ENCODE assay signal across 1 cellular context in genomic region chr10:91409869-91410637, GRCh38.
TF ChIP-seq lines count a peak whose summit lies in the region.

A gene with protein sequence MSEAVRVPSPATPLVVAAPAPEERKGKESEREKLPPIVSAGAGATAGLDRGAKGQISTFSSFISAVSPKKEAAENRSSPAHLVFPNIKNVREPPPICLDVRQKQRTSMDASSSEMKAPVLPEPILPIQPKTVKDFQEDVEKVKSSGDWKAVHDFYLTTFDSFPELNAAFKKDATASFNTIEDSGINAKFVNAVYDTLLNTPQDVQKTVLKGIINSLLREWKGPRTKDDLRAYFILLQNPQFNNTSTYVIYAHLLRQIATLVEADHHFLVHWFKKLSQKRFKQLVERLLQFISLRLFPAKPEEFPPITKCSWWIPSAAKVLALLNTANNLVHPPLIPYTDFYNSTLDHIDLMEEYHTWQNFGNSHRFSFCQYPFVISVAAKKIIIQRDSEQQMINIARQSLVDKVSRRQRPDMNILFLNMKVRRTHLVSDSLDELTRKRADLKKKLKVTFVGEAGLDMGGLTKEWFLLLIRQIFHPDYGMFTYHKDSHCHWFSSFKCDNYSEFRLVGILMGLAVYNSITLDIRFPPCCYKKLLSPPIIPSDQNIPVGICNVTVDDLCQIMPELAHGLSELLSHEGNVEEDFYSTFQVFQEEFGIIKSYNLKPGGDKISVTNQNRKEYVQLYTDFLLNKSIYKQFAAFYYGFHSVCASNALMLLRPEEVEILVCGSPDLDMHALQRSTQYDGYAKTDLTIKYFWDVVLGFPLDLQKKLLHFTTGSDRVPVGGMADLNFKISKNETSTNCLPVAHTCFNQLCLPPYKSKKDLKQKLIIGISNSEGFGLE (plus strand): TSS chr10:91410344. CDS start chr10:91410439, 95 bp downstream.

TF ChIP-seq in WTC11, 78 proteins besides CTCF, POLR2A, EP300 and RAD21 (continued from another document):
- TF ChIP-seq SOX15 (CRISPR knock-in tag; IDR thresholded peaks at IDR 0.05) (no peak), NFE2L1 (CRISPR knock-in tag; IDR thresholded peaks at IDR 0.05) (0 out of 2 replicates have a peak, but pooled peaks have one; percentile 69), HMGXB4 (CRISPR knock-in tag; IDR thresholded peaks at IDR 0.05) (peak; percentile 78; the same call in 1 of the 2 replicates), FOXK1 (CRISPR knock-in tag; IDR thresholded peaks at IDR 0.05) (no peak), SP1 (CRISPR knock-in tag; conservative IDR thresholded peaks at IDR 0.05) (0 out of 2 replicates have a peak, but pooled peaks have one; percentile 21)
- TF ChIP-seq, protein P1, sequence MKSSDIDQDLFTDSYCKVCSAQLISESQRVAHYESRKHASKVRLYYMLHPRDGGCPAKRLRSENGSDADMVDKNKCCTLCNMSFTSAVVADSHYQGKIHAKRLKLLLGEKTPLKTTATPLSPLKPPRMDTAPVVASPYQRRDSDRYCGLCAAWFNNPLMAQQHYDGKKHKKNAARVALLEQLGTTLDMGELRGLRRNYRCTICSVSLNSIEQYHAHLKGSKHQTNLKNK (CRISPR knock-in tag; IDR thresholded peaks at IDR 0.05), result no peak
